Comparison of ENCODE assay signal across 1 cellular context in genomic region chr1:151237678-151238466, GRCh38.
TF ChIP-seq lines count a peak whose summit lies in the region.

No MANE protein-coding gene starts in this region.

TF ChIP-seq in IMR-90, 13 proteins besides CTCF, POLR2A, EP300 and RAD21:
- peak; percentile 84 for TF ChIP-seq MAFK (IDR thresholded peaks at IDR 0.05; ENCODE audit: low read depth, low read length)
- no peak for TF ChIP-seq ELK1 (IDR thresholded peaks at IDR 0.05; ENCODE audit: borderline replicate concordance, low read depth, low read length)
TF ChIP-seq in IMR-90: peak in this region for 1.
